11 cellular contexts compared by ENCODE assay signal in the genomic region with DNA sequence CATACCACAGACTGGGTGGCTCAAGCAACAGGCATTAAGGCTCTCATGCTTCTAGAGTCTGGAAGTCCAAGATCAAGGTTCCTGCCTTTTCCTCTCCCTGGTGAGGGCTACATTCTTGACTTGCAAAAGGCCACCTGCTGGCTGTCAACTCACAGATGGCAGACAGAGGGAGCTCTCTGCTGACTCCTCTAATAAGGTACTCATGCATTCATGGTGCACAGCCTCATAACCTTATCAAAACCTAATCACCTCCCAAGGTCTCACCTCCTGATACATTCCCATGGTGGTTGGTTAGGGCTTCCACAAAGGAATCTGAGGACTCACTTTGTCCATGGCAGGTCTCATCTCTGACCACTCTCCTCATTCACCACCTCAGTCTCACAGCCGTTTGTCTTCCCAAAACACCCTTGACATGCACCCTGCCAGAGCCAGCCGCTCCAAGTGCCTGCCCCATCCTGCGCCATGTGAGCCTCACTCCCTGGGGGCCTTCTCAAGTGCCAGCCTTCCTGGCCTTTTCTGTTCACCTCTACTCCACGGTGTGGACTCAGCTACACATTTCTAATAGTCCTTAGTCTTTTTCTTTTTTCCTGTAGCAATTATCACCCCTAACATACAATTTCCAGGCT.
DNase-seq lines count a peak whose midpoint lies in the region; ATAC-seq and TF ChIP-seq lines count a peak whose summit lies in the region.
"Had no signal": no experiment of that assay in that cellular context is flagged by ENCODE, and none has a peak within 500 bp of the region (broad histone marks: within the 10 kb centered on the region; RNA-seq: fewer than 3 reads in every experiment).

No MANE protein-coding gene starts in this region.

- H3F3A ChIP-seq in neural cell (ENCODE audit: insufficient read depth, low read length, poor library complexity, severe bottlenecking) = no peaks in the 10 kb centered on the region

- no peak overlapping the region for H2AFZ ChIP-seq in neural cell (ENCODE audit: low read depth, low read length)

- no peak overlapping the region for H3K27ac ChIP-seq in neural cell (ENCODE audit: low read length)
- H3K27ac ChIP-seq: BLaER1 had no signal

- H3K27me3 ChIP-seq in neural cell (ENCODE audit: insufficient read depth, low read depth, low read length) = no peaks in the 10 kb centered on the region
- H3K27me3 ChIP-seq: BLaER1 had no signal

- in situ Hi-C loops in SK-MEL-5 (cut with HindIII; ENCODE audit: low pct_unique_long_range_greater_than_20kb, low sequenced_read_pairs) = no loop called here

- peak; percentile 31 for TF ChIP-seq RAD21 in neural cell (conservative IDR thresholded peaks at IDR 0.05)

- H3K36me3 ChIP-seq in neural cell (ENCODE audit: insufficient read depth, low read length) = no peaks in the 10 kb centered on the region
- H3K36me3 ChIP-seq: BLaER1 had no signal

- TF ChIP-seq CTCF in neural cell (IDR thresholded peaks at IDR 0.05; ENCODE audit: poor library complexity, severe bottlenecking) = peak; percentile 32

- no peak overlapping the region for H3K9ac ChIP-seq in neural cell (ENCODE audit: low read length)
- H3K9ac ChIP-seq: BLaER1 had no signal

- no peaks in the 10 kb centered on the region for H3K79me2 ChIP-seq in neural cell (replicated peaks; ENCODE audit: insufficient read depth, low read length)

- peak; percentile 28 for DNase-seq in NCI-H2171 treated with DMSO at 0.1 percent for 48 hours (lab: John Stamatoyannopoulos, UW)
- no peak for DNase-seq in NCI-H2171 (lab: John Stamatoyannopoulos, UW)
- peak; percentile 45 for DNase-seq in SK-MEL-5 (ENCODE audit: low read depth, low spot score)
- DNase-seq in putamen (ENCODE audit: low spot score) = no peak
- DNase-seq in superior temporal gyrus (ENCODE audit: extremely low spot score) = no peak
- DNase-seq: aorta; stimulated activated CD4-positive, alpha-beta T cell treated with anti-CD3 and anti-CD28 coated beads, Interleukin-4, amount 100 ng/mL, for 24 hours had no signal

- no peaks in the 10 kb centered on the region for H3K9me2 ChIP-seq in neural cell (ENCODE audit: insufficient read depth, low read length)

- H3K9me3 ChIP-seq in neural cell (ENCODE audit: low read length) = peaks cover 4% of the 10 kb centered on the region

- no peak overlapping the region for H3K4me2 ChIP-seq in neural cell (ENCODE audit: low read length)
- H3K4me2 ChIP-seq: BLaER1 had no signal

- H3K4me3 ChIP-seq in neural cell (ENCODE audit: low read length) = no peak overlapping the region
- H3K4me3 ChIP-seq: BLaER1 had no signal

- ATAC-seq in HG03139 (IDR thresholded peaks at IDR 0.05; ENCODE audit: unreplicated experiment) (peak; percentile 76), GM18909 (IDR thresholded peaks at IDR 0.05; ENCODE audit: poor library complexity, unreplicated experiment) (no peak)

- no peaks in the 10 kb centered on the region for H4K20me1 ChIP-seq in neural cell (ENCODE audit: insufficient read depth)
- H4K20me1 ChIP-seq: BLaER1 had no signal

- TF ChIP-seq EP300 in neural cell (conservative IDR thresholded peaks at IDR 0.05; ENCODE audit: poor library complexity, severe bottlenecking) = no peak

TF ChIP-seq in neural cell, 6 proteins besides CTCF, POLR2A, EP300 and RAD21:
- TF ChIP-seq SMC3 (conservative IDR thresholded peaks at IDR 0.05; ENCODE audit: poor library complexity) (no peak), MXI1 (conservative IDR thresholded peaks at IDR 0.05; ENCODE audit: poor library complexity, severe bottlenecking) (no peak), TAF1 (IDR thresholded peaks at IDR 0.05; ENCODE audit: low read depth) (no peak)

Comparison
In these comparisons a context has a peak if more than half of its experiments do, and no peak if none do; other contexts are left out.
1. DNase-seq: peak in NCI-H2171 treated with DMSO at 0.1 percent for 48 hours (single experiment) and SK-MEL-5 (single experiment); none in NCI-H2171 (single experiment), putamen (single experiment) and superior temporal gyrus (single experiment).